In genomic region chr2:206713770-206714169, GRCh38 we compare ENCODE assay signal across 16 cellular contexts. TPM values are rescaled to one million over a fixed set of nuclear protein-coding genes. Genes with fewer than 3 reads are reported as not detected.
A peak's percentile ranks its signal among the peaks of the same experiment; 100 is the strongest.
DNase-seq lines count a peak whose midpoint lies in the region; ATAC-seq and TF ChIP-seq lines count a peak whose summit lies in the region.
"Had no signal": no experiment of that assay in that cellular context is flagged by ENCODE, and none has a peak within 500 bp of the region (broad histone marks: within the 10 kb centered on the region; RNA-seq: fewer than 3 reads in every experiment).

No MANE protein-coding gene starts in this region.

- H3K27ac Mint-ChIP-seq in dendritic cell treated with granulocyte-macrophage colony-stimulating factor and Interleukin-4, amounts not matched to agents 40 ng/mL and 50 ng/mL, for 4 days = peak overlapping the region; percentile 84
- H3K27ac Mint-ChIP-seq in endodermal cell = no peak overlapping the region
- H3K27ac Mint-ChIP-seq: T-helper 1 cell treated with Interleukin-12 subunit alpha and Interleukin-12 subunit beta and Interleukin-4 antibody, amounts not matched to agents 30 μg/mL and 1 μg/mL, for 36 hours had no signal

- H3K36me3 ChIP-seq in endodermal cell (ENCODE audit: control insufficient read depth, insufficient read depth, low read length) = no peaks in the 10 kb centered on the region
- H3K36me3 ChIP-seq: breast epithelium, neutrophil, thoracic aorta had no signal

- ATAC-seq in GM21447 (IDR thresholded peaks at IDR 0.05; ENCODE audit: unreplicated experiment) (peak; percentile 72), HG03342 (IDR thresholded peaks at IDR 0.05; ENCODE audit: unreplicated experiment) (peak; percentile 78)
- ATAC-seq: esophagus mucosa had no signal

- H3K4me1 ChIP-seq in endodermal cell (ENCODE audit: control insufficient read depth, insufficient read depth, low read length) = no peaks in the 10 kb centered on the region
- H3K4me1 ChIP-seq: breast epithelium had no signal

- in situ Hi-C loops in GM13977 (cut with MboI; ENCODE audit: low pct_unique_long_range_greater_than_20kb, low sequenced_read_pairs, unreplicated experiment) = no loop called here
- in situ Hi-C loops in KBM-7 (cut with MboI; ENCODE audit: low pct_unique_long_range_greater_than_20kb, low sequenced_read_pairs) = no loop called here

- intact Hi-C loops in dendritic cell treated with granulocyte-macrophage colony-stimulating factor and Interleukin-4, amounts not matched to agents 40 ng/mL and 50 ng/mL, for 4 days (cut with micrococcal nuclease) = no loop called here

- TF ChIP-seq CTCF in GM13977 (IDR thresholded peaks at IDR 0.05; ENCODE audit: extremely low read depth, insufficient read depth, missing control alignments) (no peak), endodermal cell (conservative IDR thresholded peaks at IDR 0.05) (no peak)

- WGBS in endodermal cell (ENCODE audit: insufficient coverage in 1 of 2, insufficient read length in 1 of 2), 2 experiments = 91 to 92% methylated on average over 2 to 3 of the region's 3 CpGs

- H3K9ac ChIP-seq in endodermal cell (ENCODE audit: extremely low read depth, low read length, poor library complexity, severe bottlenecking) = no peak overlapping the region

- no peaks in the 10 kb centered on the region for H3K9me3 ChIP-seq in endodermal cell (ENCODE audit: control insufficient read depth, low read length)
- H3K9me3 ChIP-seq: breast epithelium, neutrophil, thoracic aorta had no signal

- peak; percentile 20 for DNase-seq in GM13977 (ENCODE audit: low spot score)
- no peak for DNase-seq in endodermal cell
- DNase-seq in nucleus accumbens (lab: John Stamatoyannopoulos, UW) = no peak
- no peak for DNase-seq in SHP77 treated with DMSO at 0.1 percent for 48 hours (lab: John Stamatoyannopoulos, UW)
- no peak for DNase-seq in KBM-7
- DNase-seq: activated CD8-positive, alpha-beta memory T cell treated with anti-CD3 and anti-CD28 coated beads, Interleukin-2, amount 50 U/mL, for 48 hours; CD4-positive, CD25-positive, alpha-beta regulatory T cell had no signal

- no peak overlapping the region for H3K4me3 ChIP-seq in endodermal cell (ENCODE audit: low read length)
- H3K4me3 ChIP-seq: breast epithelium, thoracic aorta had no signal

- no peaks in the 10 kb centered on the region for H3K9me3 Mint-ChIP-seq in dendritic cell treated with granulocyte-macrophage colony-stimulating factor and Interleukin-4, amounts not matched to agents 40 ng/mL and 50 ng/mL, for 4 days
- no peaks in the 10 kb centered on the region for H3K9me3 Mint-ChIP-seq in endodermal cell
- H3K9me3 Mint-ChIP-seq: T-helper 1 cell treated with Interleukin-12 subunit alpha and Interleukin-12 subunit beta and Interleukin-4 antibody, amounts not matched to agents 30 μg/mL and 1 μg/mL, for 36 hours had no signal

- H3K36me3 Mint-ChIP-seq in dendritic cell treated with granulocyte-macrophage colony-stimulating factor and Interleukin-4, amounts not matched to agents 40 ng/mL and 50 ng/mL, for 4 days (ENCODE audit: low read depth) = no peaks in the 10 kb centered on the region
- no peaks in the 10 kb centered on the region for H3K36me3 Mint-ChIP-seq in endodermal cell (ENCODE audit: low read depth)
- H3K36me3 Mint-ChIP-seq: CD4-positive, CD25-positive, alpha-beta regulatory T cell had no signal

- no peak overlapping the region for H3K27ac ChIP-seq in endodermal cell (ENCODE audit: low read depth, low read length)
- H3K27ac ChIP-seq: breast epithelium, neutrophil, thoracic aorta had no signal

- H3K27me3 ChIP-seq in endodermal cell (ENCODE audit: control insufficient read depth, insufficient read depth, low read length, poor library complexity, severe bottlenecking) = no peaks in the 10 kb centered on the region
- H3K27me3 ChIP-seq: breast epithelium, neutrophil had no signal

- peak overlapping the region; percentile 44 for H3K4me3 Mint-ChIP-seq in dendritic cell treated with granulocyte-macrophage colony-stimulating factor and Interleukin-4, amounts not matched to agents 40 ng/mL and 50 ng/mL, for 4 days
- no peak overlapping the region for H3K4me3 Mint-ChIP-seq in endodermal cell
- H3K4me3 Mint-ChIP-seq: CD4-positive, CD25-positive, alpha-beta regulatory T cell; T-helper 1 cell treated with Interleukin-12 subunit alpha and Interleukin-12 subunit beta and Interleukin-4 antibody, amounts not matched to agents 30 μg/mL and 1 μg/mL, for 36 hours had no signal

- peaks cover 21% of the 10 kb centered on the region for H3K4me1 Mint-ChIP-seq in dendritic cell treated with granulocyte-macrophage colony-stimulating factor and Interleukin-4, amounts not matched to agents 40 ng/mL and 50 ng/mL, for 4 days (ENCODE audit: low read depth)
- H3K4me1 Mint-ChIP-seq in endodermal cell = no peaks in the 10 kb centered on the region
- H3K4me1 Mint-ChIP-seq: CD4-positive, CD25-positive, alpha-beta regulatory T cell had no signal

- peaks cover 13% of the 10 kb centered on the region for H3K27me3 Mint-ChIP-seq in dendritic cell treated with granulocyte-macrophage colony-stimulating factor and Interleukin-4, amounts not matched to agents 40 ng/mL and 50 ng/mL, for 4 days
- peaks cover 13% of the 10 kb centered on the region for H3K27me3 Mint-ChIP-seq in endodermal cell (ENCODE audit: insufficient read depth)

RNA-seq across cellular contexts. Expression of gene DYTN, which starts 4.4 kb away (rescaled TPM):
- not detected for total RNA-seq in endodermal cell
- polyA plus RNA-seq in endodermal cell (2013, experiment 1 of 2) = not detected
- not detected for polyA plus RNA-seq in endodermal cell (2013, experiment 2 of 2)
- total RNA-seq: breast epithelium; CD4-positive, CD25-positive, alpha-beta regulatory T cell; esophagus mucosa; NCI-H460; thoracic aorta had no signal
- polyA plus RNA-seq: CD4-positive, CD25-positive, alpha-beta regulatory T cell had no signal

RNA-seq across cellular contexts. Expression of gene MDH1B, which starts 51.4 kb away (rescaled TPM):
- total RNA-seq in endodermal cell = 1 to 10 TPM; 1.5 to 2.9 TPM
- 1.7 TPM for polyA plus RNA-seq in endodermal cell (2013, experiment 1 of 2)
- polyA plus RNA-seq in endodermal cell (2013, experiment 2 of 2) = 1.4 TPM
- total RNA-seq: CD4-positive, CD25-positive, alpha-beta regulatory T cell had no signal
- polyA plus RNA-seq: CD4-positive, CD25-positive, alpha-beta regulatory T cell had no signal

RNA-seq across cellular contexts. Expression of gene FASTKD2, which starts 51.6 kb away (rescaled TPM):
- total RNA-seq in endodermal cell = 10 to 100 TPM; 31.3 to 31.6 TPM
- 32.7 TPM for polyA plus RNA-seq in endodermal cell (2013, experiment 1 of 2)
- polyA plus RNA-seq in endodermal cell (2013, experiment 2 of 2) = 29.8 TPM
